Comparison of ENCODE assay signal across 36 cellular contexts in genomic region chr4:185370291-185370690, GRCh38.
"Had no signal": no experiment of that assay in that cellular context is flagged by ENCODE, and none has a peak within 500 bp of the region (broad histone marks: within the 10 kb centered on the region; RNA-seq: fewer than 3 reads in every experiment).

No MANE protein-coding gene starts in this region.

- H3K9me3 ChIP-seq: adrenal gland, body of pancreas had no signal

- H3K27me3 ChIP-seq: adrenal gland, body of pancreas, cardiac muscle cell had no signal

- H3K4me1 Mint-ChIP-seq: activated B cell treated with CpG ODN at 0.5 μM for 24 hours; activated CD4-positive, alpha-beta T cell treated with anti-CD3 and anti-CD28 coated beads, Interleukin-2, amount 10 ng/mL, durations not matched to agents 24 days and 14 days; activated naive CD8-positive, alpha-beta T cell treated with anti-CD3 and anti-CD28 coated beads for 36 hours; activated T-helper 17 cell treated with anti-CD3 and anti-CD28 coated beads, Interleukin-2, amount 50 U/mL, for 72 hours; central memory CD8-positive, alpha-beta T cell had no signal

- H3K9me3 Mint-ChIP-seq: activated B cell treated with CpG ODN at 0.5 μM for 24 hours; activated CD4-positive, alpha-beta memory T cell treated with anti-CD3 and anti-CD28 coated beads for 36 hours; activated CD4-positive, alpha-beta T cell treated with anti-CD3 and anti-CD28 coated beads, Interleukin-2, amount 10 ng/mL, durations not matched to agents 24 days and 14 days; activated CD8-positive, alpha-beta T cell treated with anti-CD3 and anti-CD28 coated beads for 36 hours; activated naive CD4-positive, alpha-beta T cell treated with anti-CD3 and anti-CD28 coated beads for 36 hours; activated naive CD4-positive, alpha-beta T cell treated with anti-CD3 and anti-CD28 coated beads, Interleukin-2, amount 50 U/mL, for 72 hours; activated naive CD8-positive, alpha-beta T cell treated with anti-CD3 and anti-CD28 coated beads for 36 hours; activated T-cell treated with anti-CD3 and anti-CD28 coated beads, Interleukin-2, amount 50 U/mL, for 4 hours; activated T-cell treated with anti-CD3 and anti-CD28 coated beads, Interleukin-2, amount 50 U/mL, for 72 hours; activated T-helper 1 cell treated with anti-CD3 and anti-CD28 coated beads, Interleukin-12 subunit alpha, Interleukin-12 subunit beta, Interleukin-2, Interleukin-4 antibody, amounts not matched to agents 30 ng/mL and 10 ng/mL and 1 ng/mL, durations not matched to agents 14 hours and 24 hours and 36 hours; activated T-helper 17 cell treated with anti-CD3 and anti-CD28 coated beads, Interleukin-2, amount 50 U/mL, for 72 hours; central memory CD8-positive, alpha-beta T cell; T-helper 1 cell treated with Interleukin-12 subunit alpha and Interleukin-12 subunit beta and Interleukin-4 antibody, amounts not matched to agents 30 μg/mL and 1 μg/mL, for 36 hours; T-helper 2 cell treated with Interferon-gamma antibody and Interleukin-4, amounts not matched to agents 5 μg/mL and 100 μg/mL, for 36 hours had no signal

- H3K27me3 Mint-ChIP-seq: activated B cell treated with CpG ODN at 0.5 μM for 24 hours; activated CD4-positive, alpha-beta memory T cell treated with anti-CD3 and anti-CD28 coated beads for 36 hours; activated CD4-positive, alpha-beta T cell treated with anti-CD3 and anti-CD28 coated beads, Interleukin-2, amount 10 ng/mL, durations not matched to agents 24 days and 14 days; activated CD8-positive, alpha-beta T cell treated with anti-CD3 and anti-CD28 coated beads for 36 hours; activated naive CD8-positive, alpha-beta T cell treated with anti-CD3 and anti-CD28 coated beads for 36 hours; activated T-helper 17 cell treated with anti-CD3 and anti-CD28 coated beads, Interleukin-2, amount 50 U/mL, for 72 hours; central memory CD8-positive, alpha-beta T cell had no signal

- H3K27ac Mint-ChIP-seq: activated B cell treated with CpG ODN at 0.5 μM for 24 hours; activated CD4-positive, alpha-beta memory T cell treated with anti-CD3 and anti-CD28 coated beads for 36 hours; activated CD4-positive, alpha-beta T cell treated with anti-CD3 and anti-CD28 coated beads, Interleukin-2, amount 10 ng/mL, durations not matched to agents 24 days and 14 days; activated CD8-positive, alpha-beta T cell treated with anti-CD3 and anti-CD28 coated beads for 36 hours; activated naive CD4-positive, alpha-beta T cell treated with anti-CD3 and anti-CD28 coated beads for 36 hours; activated naive CD4-positive, alpha-beta T cell treated with anti-CD3 and anti-CD28 coated beads, Interleukin-2, amount 50 U/mL, for 72 hours; activated naive CD8-positive, alpha-beta T cell treated with anti-CD3 and anti-CD28 coated beads for 36 hours; activated T-cell treated with anti-CD3 and anti-CD28 coated beads, Interleukin-2, amount 50 U/mL, for 72 hours; activated T-helper 1 cell treated with anti-CD3 and anti-CD28 coated beads, Interleukin-12 subunit alpha, Interleukin-12 subunit beta, Interleukin-2, Interleukin-4 antibody, amounts not matched to agents 30 ng/mL and 10 ng/mL and 1 ng/mL, durations not matched to agents 14 hours and 24 hours and 36 hours; activated T-helper 17 cell treated with anti-CD3 and anti-CD28 coated beads, Interleukin-2, amount 50 U/mL, for 72 hours; T-helper 1 cell treated with Interleukin-12 subunit alpha and Interleukin-12 subunit beta and Interleukin-4 antibody, amounts not matched to agents 30 μg/mL and 1 μg/mL, for 36 hours; T-helper 2 cell treated with Interferon-gamma antibody and Interleukin-4, amounts not matched to agents 5 μg/mL and 100 μg/mL, for 36 hours had no signal

- H3K36me3 Mint-ChIP-seq: activated CD4-positive, alpha-beta memory T cell treated with anti-CD3 and anti-CD28 coated beads for 36 hours; activated naive CD8-positive, alpha-beta T cell treated with anti-CD3 and anti-CD28 coated beads for 36 hours had no signal

- H3K4me1 ChIP-seq: adrenal gland, body of pancreas had no signal

- DNase-seq: activated B cell treated with CpG ODN at 0.5 μM for 24 hours; activated CD4-positive, alpha-beta memory T cell treated with anti-CD3 and anti-CD28 coated beads for 36 hours; activated CD4-positive, alpha-beta T cell treated with anti-CD3 and anti-CD28 coated beads for 4 hours; activated CD4-positive, alpha-beta T cell treated with anti-CD3 and anti-CD28 coated beads, Interleukin-2, amount 10 ng/mL, durations not matched to agents 24 days and 14 days; activated CD4-positive, alpha-beta T cell treated with anti-CD3 and anti-CD28 coated beads, Interleukin-2, amount 50 U/mL, for 1 hour; activated CD4-positive, alpha-beta T cell treated with anti-CD3 and anti-CD28 coated beads, Interleukin-2, amount 50 U/mL, for 4 hours; activated CD4-positive, CD25-positive, alpha-beta regulatory T cell treated with anti-CD3 and anti-CD28 coated beads, Interleukin-2, amount 50 U/mL, for 72 hours; activated CD8-positive, alpha-beta memory T cell treated with anti-CD3 and anti-CD28 coated beads, Interleukin-2, amount 50 U/mL, for 4 hours; activated CD8-positive, alpha-beta T cell treated with anti-CD3 and anti-CD28 coated beads for 36 hours; activated effector memory CD4-positive, alpha-beta T cell treated with anti-CD3 and anti-CD28 coated beads, Interleukin-2, amount 50 U/mL, for 16 hours; activated gamma-delta T cell treated with Interleukin-2 at 50 U/mL for 16 hours; activated naive CD4-positive, alpha-beta T cell; activated naive CD4-positive, alpha-beta T cell treated with anti-CD3 and anti-CD28 coated beads for 36 hours; activated naive CD4-positive, alpha-beta T cell treated with anti-CD3 and anti-CD28 coated beads, Interleukin-2, amount 50 U/mL, for 16 hours; activated naive CD8-positive, alpha-beta T cell treated with anti-CD3 and anti-CD28 coated beads for 36 hours; activated T-cell treated with anti-CD3 and anti-CD28 coated beads for 4 hours; activated T-cell treated with anti-CD3 and anti-CD28 coated beads, Interleukin-2, amount 50 U/mL, for 1 hour; activated T-cell treated with anti-CD3 and anti-CD28 coated beads, Interleukin-2, amount 50 U/mL, for 4 hours; activated T-cell treated with anti-CD3 and anti-CD28 coated beads, Interleukin-2, amount 50 U/mL, for 72 hours; adrenal gland; amniotic stem cell; aorta; body of pancreas; caudate nucleus; cerebellar nuclear complex; T-helper 1 cell; T-helper 2 cell; T-helper 9 cell had no signal

- H3K4me3 Mint-ChIP-seq: activated B cell treated with CpG ODN at 0.5 μM for 24 hours; activated CD4-positive, alpha-beta memory T cell treated with anti-CD3 and anti-CD28 coated beads for 36 hours; activated CD4-positive, alpha-beta T cell treated with anti-CD3 and anti-CD28 coated beads, Interleukin-2, amount 10 ng/mL, durations not matched to agents 24 days and 14 days; activated CD8-positive, alpha-beta T cell treated with anti-CD3 and anti-CD28 coated beads for 36 hours; activated naive CD4-positive, alpha-beta T cell treated with anti-CD3 and anti-CD28 coated beads for 36 hours; activated naive CD8-positive, alpha-beta T cell treated with anti-CD3 and anti-CD28 coated beads for 36 hours; activated T-cell treated with anti-CD3 and anti-CD28 coated beads, Interleukin-2, amount 50 U/mL, for 4 hours; activated T-cell treated with anti-CD3 and anti-CD28 coated beads, Interleukin-2, amount 50 U/mL, for 72 hours; activated T-helper 1 cell treated with anti-CD3 and anti-CD28 coated beads, Interleukin-12 subunit alpha, Interleukin-12 subunit beta, Interleukin-2, Interleukin-4 antibody, amounts not matched to agents 30 ng/mL and 10 ng/mL and 1 ng/mL, durations not matched to agents 14 hours and 24 hours and 36 hours; activated T-helper 17 cell treated with anti-CD3 and anti-CD28 coated beads, Interleukin-2, amount 50 U/mL, for 72 hours; central memory CD8-positive, alpha-beta T cell; T-helper 1 cell treated with Interleukin-12 subunit alpha and Interleukin-12 subunit beta and Interleukin-4 antibody, amounts not matched to agents 30 μg/mL and 1 μg/mL, for 36 hours; T-helper 2 cell treated with Interferon-gamma antibody and Interleukin-4, amounts not matched to agents 5 μg/mL and 100 μg/mL, for 36 hours had no signal

- ATAC-seq: activated CD8-positive, alpha-beta T cell treated with anti-CD3 and anti-CD28 coated beads for 36 hours; activated naive CD4-positive, alpha-beta T cell treated with anti-CD3 and anti-CD28 coated beads, Interleukin-2, amount 50 U/mL, for 72 hours; activated T-cell treated with anti-CD3 and anti-CD28 coated beads, Interleukin-2, amount 50 U/mL, for 4 hours; activated T-cell treated with anti-CD3 and anti-CD28 coated beads, Interleukin-2, amount 50 U/mL, for 72 hours; activated T-helper 17 cell treated with anti-CD3 and anti-CD28 coated beads, Interleukin-2, amount 50 U/mL, for 72 hours; body of pancreas had no signal

- H3K27ac ChIP-seq: adrenal gland, body of pancreas, cardiac muscle cell, VCaP had no signal

- H3K4me3 ChIP-seq: adrenal gland, body of pancreas, cardiac muscle cell had no signal

- H3K36me3 ChIP-seq: adrenal gland, cardiac muscle cell had no signal
